ENCODE assay signal across 34 cellular contexts in the genomic region with DNA sequence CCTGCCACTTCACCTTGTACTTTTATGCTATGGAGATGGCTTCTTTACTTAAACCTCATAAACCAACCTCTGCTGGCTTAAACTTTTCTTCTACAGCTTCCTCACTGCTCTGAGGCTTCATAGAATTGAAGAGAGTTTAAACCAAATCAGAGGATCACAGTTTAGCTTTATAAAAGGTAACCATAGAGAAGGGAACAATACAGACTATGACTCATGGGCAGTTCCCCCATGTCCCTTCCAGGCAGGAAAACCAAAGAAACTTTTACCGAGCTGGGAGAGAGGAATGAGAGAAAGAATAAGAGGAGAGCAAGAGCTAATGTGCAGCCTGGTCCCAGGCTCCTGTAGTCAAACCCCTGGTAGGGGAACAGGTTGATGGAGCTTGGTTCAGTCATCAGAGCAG. TPM values are rescaled to one million over a fixed set of nuclear protein-coding genes. Genes with fewer than 3 reads are reported as not detected.
DNase-seq lines count a peak whose midpoint lies in the region; ATAC-seq, FAIRE-seq and TF ChIP-seq lines count a peak whose summit lies in the region.
"Had no signal": no experiment of that assay in that cellular context is flagged by ENCODE, and none has a peak within 500 bp of the region (broad histone marks: within the 10 kb centered on the region; RNA-seq: fewer than 3 reads in every experiment).

No MANE protein-coding gene starts in this region.

- H3K27me3 ChIP-seq in CD4-positive, alpha-beta memory T cell (ENCODE audit: insufficient read depth, low read length) = no peaks in the 10 kb centered on the region
- H3K27me3 ChIP-seq: heart left ventricle, neural progenitor cell, sigmoid colon, upper lobe of left lung had no signal

- DNase-seq in Daoy (ENCODE audit: low read depth) (peak; percentile 30), RCC 7860 (ENCODE audit: low spot score) (peak; percentile 29), dermis blood vessel endothelial cell (peak; percentile 77), lung microvascular endothelial cell (ENCODE audit: low read depth in 2 of 2) (peak; percentile 62 to 76), GM12891 (ENCODE audit: insufficient read length, low spot score) (no peak), GM03348 (ENCODE audit: low spot score) (no peak)
- no peak for DNase-seq in CD4-positive, alpha-beta memory T cell
- DNase-seq: ACHN; activated CD4-positive, alpha-beta memory T cell treated with anti-CD3 and anti-CD28 coated beads for 36 hours; activated CD4-positive, CD25-positive, alpha-beta regulatory T cell treated with anti-CD3 and anti-CD28 coated beads, Interleukin-2, amount 50 U/mL, for 72 hours; activated CD8-positive, alpha-beta memory T cell treated with anti-CD3 and anti-CD28 coated beads, Interleukin-2, amount 50 U/mL, for 48 hours; anterior cingulate cortex; Caco-2; cerebellar nuclear complex; H7; heart left ventricle; kidney glomerular epithelial cell; NCI-H1105 treated with DMSO at 0.1 percent for 48 hours; NCI-H2029; NCI-H526 treated with DMSO at 0.1 percent for 48 hours; posterior cingulate gyrus; sigmoid colon; stimulated activated CD4-positive, alpha-beta T cell treated with anti-CD3 and anti-CD28 coated beads, Interleukin-4, amount 100 ng/mL, for 4 hours; substantia nigra; T-helper 1 cell; upper lobe of left lung had no signal

- no peak for ATAC-seq in GM21786 (IDR thresholded peaks at IDR 0.05; ENCODE audit: unreplicated experiment)
- ATAC-seq: activated naive CD4-positive, alpha-beta T cell treated with anti-CD3 and anti-CD28 coated beads, Interleukin-2, amount 50 U/mL, for 72 hours; activated T-helper 17 cell treated with anti-CD3 and anti-CD28 coated beads, Interleukin-2, amount 50 U/mL, for 72 hours; heart left ventricle; Panc1; stimulated activated memory B cell treated with anti-CD40 and anti-IgM and Interleukin-4, amounts not matched to agents 10 μg/mL and 1 μg/mL and 100 μg/mL, for 72 hours had no signal

- H3K4me3 ChIP-seq in CD4-positive, alpha-beta memory T cell (ENCODE audit: low read length in 2 of 2) = no peak overlapping the region
- H3K4me3 ChIP-seq: heart left ventricle, neural progenitor cell, sigmoid colon, upper lobe of left lung had no signal

- POLR2A ChIA-PET in CD4-positive, alpha-beta memory T cell (lab: Charles Lee; ENCODE audit: partially characterized antibody) = interaction anchor here (1.1 to 1.5 kb wide), 2 partner anchors 11 to 54 kb away, joined by 3 read pairs; partner anchors contain the start of gene NEDD4

- H3K36me3 Mint-ChIP-seq in CD4-positive, alpha-beta memory T cell = peaks cover 0 to 7% of the 10 kb centered on the region in 2 donors
- H3K36me3 Mint-ChIP-seq: memory B cell, neural progenitor cell had no signal

- no peak for FAIRE-seq in RCC 7860 (lab: Jason Lieb, UNC)
- FAIRE-seq in GM12891 (lab: Jason Lieb, UNC) = no peak
- FAIRE-seq: TTC549 had no signal

- H3K4me1 ChIP-seq in CD4-positive, alpha-beta memory T cell (ENCODE audit: insufficient read depth, low read length) = peaks cover 18% of the 10 kb centered on the region
- H3K4me1 ChIP-seq: neural progenitor cell had no signal

- H3K27ac Mint-ChIP-seq in CD4-positive, alpha-beta memory T cell = peak overlapping the region in 1 of 7 donors; percentile 20
- H3K27ac Mint-ChIP-seq: activated CD4-positive, alpha-beta memory T cell treated with anti-CD3 and anti-CD28 coated beads for 36 hours; activated naive CD4-positive, alpha-beta T cell treated with anti-CD3 and anti-CD28 coated beads, Interleukin-2, amount 50 U/mL, for 72 hours; activated T-helper 17 cell treated with anti-CD3 and anti-CD28 coated beads, Interleukin-2, amount 50 U/mL, for 72 hours; memory B cell; neural progenitor cell; stimulated activated memory B cell treated with anti-CD40 and anti-IgM and Interleukin-4, amounts not matched to agents 10 μg/mL and 1 μg/mL and 100 μg/mL, for 72 hours had no signal

- H3K36me3 ChIP-seq in CD4-positive, alpha-beta memory T cell (ENCODE audit: insufficient read depth, low read length) = no peaks in the 10 kb centered on the region
- H3K36me3 ChIP-seq: heart left ventricle, neural progenitor cell, sigmoid colon, upper lobe of left lung had no signal

- H3K9me3 Mint-ChIP-seq in CD4-positive, alpha-beta memory T cell = peaks cover 0 to 5% (median 0%) of the 10 kb centered on the region in 8 donors

- no peak overlapping the region for H3K27ac ChIP-seq in CD4-positive, alpha-beta memory T cell (ENCODE audit: low read depth, low read length)
- H3K27ac ChIP-seq: heart left ventricle, neural progenitor cell, sigmoid colon, upper lobe of left lung had no signal

- CTCF ChIA-PET in CD4-positive, alpha-beta memory T cell (lab: Charles Lee; ENCODE audit: partially characterized antibody) = interaction anchor here (0.8 to 1.6 kb wide), 3 partner anchors 8 to 198 kb away, joined by 3 to 4 read pairs (median 3); no protein-coding TSS in a partner anchor

- peaks cover 16 to 22% (median 19%) of the 10 kb centered on the region in 4 donors for H3K4me1 Mint-ChIP-seq in CD4-positive, alpha-beta memory T cell

- no peak overlapping the region for H3K4me3 Mint-ChIP-seq in CD4-positive, alpha-beta memory T cell
- H3K4me3 Mint-ChIP-seq: activated CD4-positive, alpha-beta memory T cell treated with anti-CD3 and anti-CD28 coated beads for 36 hours; activated T-helper 17 cell treated with anti-CD3 and anti-CD28 coated beads, Interleukin-2, amount 50 U/mL, for 72 hours; memory B cell; neural progenitor cell; stimulated activated memory B cell treated with anti-CD40 and anti-IgM and Interleukin-4, amounts not matched to agents 10 μg/mL and 1 μg/mL and 100 μg/mL, for 72 hours had no signal

- H3K9me3 ChIP-seq in CD4-positive, alpha-beta memory T cell (ENCODE audit: control insufficient read depth in 1 of 2, low read length in 2 of 2) = no peaks in the 10 kb centered on the region
- H3K9me3 ChIP-seq: sigmoid colon, upper lobe of left lung had no signal

- intact Hi-C loops in CD4-positive, alpha-beta memory T cell (cut with micrococcal nuclease) = no loop called here

- H3K27me3 Mint-ChIP-seq in CD4-positive, alpha-beta memory T cell = no peaks in the 10 kb centered on the region
- H3K27me3 Mint-ChIP-seq: activated CD4-positive, alpha-beta memory T cell treated with anti-CD3 and anti-CD28 coated beads for 36 hours; activated T-helper 17 cell treated with anti-CD3 and anti-CD28 coated beads, Interleukin-2, amount 50 U/mL, for 72 hours had no signal

- TF ChIP-seq POLR2A in GM12891 (IDR thresholded peaks at IDR 0.05; ENCODE audit: low read depth, low read length) = no peak

TF ChIP-seq in GM12891, 5 proteins besides CTCF, POLR2A, EP300 and RAD21:
- TF ChIP-seq SPI1 (IDR thresholded peaks at IDR 0.05; ENCODE audit: low read depth, low read length) = no peak

RNA-seq across cellular contexts. Expression of gene NEDD4, which starts 53.9 kb away (rescaled TPM):
- 27.4 and 27.9 TPM in 2 replicates for total RNA-seq in Daoy (2014; rRNA removed; shearing (Covaris generic))
- total RNA-seq in dermis blood vessel endothelial cell (47.1 and 55.0 TPM in 2 replicates), lung microvascular endothelial cell (25.3 and 26.4 TPM in 2 replicates)
- 1 to 10 TPM; 4.2 to 5.8 TPM for total RNA-seq in CD4-positive, alpha-beta memory T cell
- 1 to 10 TPM; 3.7 to 5.2 TPM for polyA plus RNA-seq in CD4-positive, alpha-beta memory T cell
- 1.2 TPM for polyA plus RNA-seq in GM12891 (2012; ENCODE audit: low read depth, missing spikeins)

Comparison
In these comparisons a context has a peak if more than half of its experiments do, and no peak if none do; other contexts are left out.
1. DNase-seq: peak in Daoy (single experiment), RCC 7860 (single experiment), dermis blood vessel endothelial cell (single experiment) and lung microvascular endothelial cell (2 of 2); none in CD4-positive, alpha-beta memory T cell (0 of 5), GM12891 (single experiment) and GM03348 (single experiment).